Comparison of ENCODE assay signal across 8 cellular contexts in the genomic region with DNA sequence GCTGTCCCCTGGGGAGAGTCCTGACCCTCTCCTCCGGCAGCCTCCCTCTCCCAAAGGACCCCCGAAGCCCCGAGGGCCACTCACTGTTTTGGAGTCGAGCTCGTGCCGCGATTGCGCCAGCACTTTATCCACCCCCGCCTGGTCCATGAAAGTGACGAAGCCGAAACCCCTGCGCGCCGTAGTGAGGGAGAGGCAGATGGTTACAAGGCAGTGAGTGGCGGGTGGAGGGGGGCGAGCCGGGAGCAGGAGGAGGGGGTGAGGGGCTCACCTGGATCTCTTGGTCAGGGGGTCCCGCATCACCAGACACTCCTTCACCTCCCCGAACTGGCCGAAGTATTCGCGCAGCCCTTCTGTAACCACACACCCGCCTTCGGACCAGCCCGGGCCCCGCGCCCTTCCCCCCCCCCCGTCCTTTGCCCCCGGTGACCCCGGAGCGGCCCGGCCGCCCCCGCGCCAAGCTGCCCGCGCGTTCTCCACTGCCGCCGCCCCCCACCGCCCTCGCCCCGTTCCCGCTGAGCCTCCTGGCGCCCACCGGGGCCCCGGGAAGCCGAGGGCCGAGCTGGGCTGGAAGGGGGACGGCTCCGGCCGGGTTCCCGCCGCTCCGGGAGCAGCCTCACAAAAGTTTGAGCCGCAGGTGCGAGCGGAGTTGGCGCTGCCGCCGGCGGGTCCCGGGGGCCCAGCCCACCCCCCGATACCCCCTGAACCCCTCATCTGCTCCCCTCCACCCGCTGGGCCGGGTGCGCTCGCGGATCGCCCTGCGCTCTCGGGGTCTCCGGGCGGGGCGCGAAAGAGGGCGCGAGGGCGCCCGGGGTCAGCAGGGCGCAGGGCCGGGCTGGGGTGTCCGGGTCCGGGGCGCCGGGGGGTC. TPM values are rescaled to one million over a fixed set of nuclear protein-coding genes. Genes with fewer than 3 reads are reported as not detected.
DNase-seq lines count a peak whose midpoint lies in the region; ATAC-seq and TF ChIP-seq lines count a peak whose summit lies in the region.

No MANE protein-coding gene starts in this region.

- no peak for TF ChIP-seq CTCF in LNCaP clone FGC (IDR thresholded peaks at IDR 0.05; ENCODE audit: control insufficient read depth, extremely low read depth, insufficient read depth)
- no peak for TF ChIP-seq CTCF in kidney epithelial cell (IDR thresholded peaks at IDR 0.05; ENCODE audit: insufficient read depth, low read length, poor library complexity, severe bottlenecking)
- no peak for TF ChIP-seq CTCF in GM20000 (IDR thresholded peaks at IDR 0.05; ENCODE audit: extremely low read depth, missing control alignments)

- peak overlapping the region; percentile 53 for H3K4me3 ChIP-seq in LNCaP clone FGC (ENCODE audit: low read depth, low read length)
- H3K4me3 ChIP-seq in kidney epithelial cell (ENCODE audit: low read depth, low read length), result peak overlapping the region; percentile 69

- H3K27me3 ChIP-seq in kidney epithelial cell (ENCODE audit: control insufficient read depth, insufficient read depth, low read length), result peaks cover 23% of the 10 kb centered on the region

- DNase-seq in LNCaP clone FGC (ENCODE audit: low read depth) (no peak), kidney epithelial cell (ENCODE audit: low read depth) (no peak), NCI-H2081 treated with DMSO at 0.1 percent for 48 hours (lab: John Stamatoyannopoulos, UW) (no peak), GM20000 (ENCODE audit: low spot score) (no peak)
- DNase-seq in activated naive CD4-positive, alpha-beta T cell treated with anti-CD3 and anti-CD28 coated beads, Interleukin-2, amount 50 U/mL, for 16 hours, result peak; percentile 53
- peak; percentile 27 to 43 for DNase-seq in stimulated activated CD4-positive, alpha-beta T cell treated with anti-CD3 and anti-CD28 coated beads, Interleukin-4, amount 100 ng/mL, for 4 hours

- no peaks in the 10 kb centered on the region for H3K36me3 ChIP-seq in kidney epithelial cell (ENCODE audit: control insufficient read depth, insufficient read depth, low read length)

- ATAC-seq in HG02840 (IDR thresholded peaks at IDR 0.05; ENCODE audit: low FRiP score, unreplicated experiment), result no peak
- ATAC-seq in HG03442 (IDR thresholded peaks at IDR 0.05; ENCODE audit: unreplicated experiment), result no peak

RNA-seq across cellular contexts. Expression of gene MSI1, which starts 0.8 kb away (rescaled TPM):
- total RNA-seq in kidney epithelial cell, result 3.6 and 8.1 TPM in 2 replicates

RNA-seq across cellular contexts. Expression of gene PLA2G1B, which starts 40.6 kb away (rescaled TPM):
- total RNA-seq in kidney epithelial cell, result not detected in 2 replicates

Comparison
In these comparisons a context has a peak if more than half of its experiments do, and no peak if none do; other contexts are left out.
1. DNase-seq: peak in activated naive CD4-positive, alpha-beta T cell treated with anti-CD3 and anti-CD28 coated beads, Interleukin-2, amount 50 U/mL, for 16 hours (single experiment) and stimulated activated CD4-positive, alpha-beta T cell treated with anti-CD3 and anti-CD28 coated beads, Interleukin-4, amount 100 ng/mL, for 4 hours (2 of 2); none in LNCaP clone FGC (single experiment), kidney epithelial cell (single experiment), NCI-H2081 treated with DMSO at 0.1 percent for 48 hours (single experiment) and GM20000 (single experiment).